In the genomic region with DNA sequence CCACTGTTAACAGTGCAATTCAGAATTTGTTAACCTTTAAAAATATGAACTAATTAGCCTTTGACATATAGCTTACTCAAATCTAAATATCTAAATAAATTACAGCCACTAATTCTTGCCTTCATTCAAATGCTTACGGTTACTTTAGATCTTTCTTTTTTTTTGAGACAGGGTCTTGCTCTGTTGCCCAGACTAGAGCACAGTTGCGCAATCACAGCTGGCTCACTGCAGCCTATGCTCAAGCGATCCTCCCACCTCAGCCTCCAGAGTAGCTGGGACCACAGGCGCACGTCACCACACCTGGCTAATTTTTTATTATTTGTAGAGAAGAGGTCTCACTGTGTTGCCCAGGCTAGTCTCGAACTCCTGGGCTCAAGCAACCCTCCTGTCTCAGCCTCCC, we compare ENCODE assay signal across 22 cellular contexts. TPM values are rescaled to one million over a fixed set of nuclear protein-coding genes. Genes with fewer than 3 reads are reported as not detected.
DNase-seq lines count a peak whose midpoint lies in the region; ATAC-seq, FAIRE-seq and TF ChIP-seq lines count a peak whose summit lies in the region.
"Had no signal": no experiment of that assay in that cellular context is flagged by ENCODE, and none has a peak within 500 bp of the region (broad histone marks: within the 10 kb centered on the region; RNA-seq: fewer than 3 reads in every experiment).

No MANE protein-coding gene starts in this region.

- dilution Hi-C loops in IMR-90 (cut with HindIII; ENCODE audit: low sequenced_read_pairs, unreplicated experiment), result no loop called here

- no peaks in the 10 kb centered on the region for H3K23me2 ChIP-seq in H1 (ENCODE audit: low read depth, low read length)

- H3K18ac ChIP-seq in IMR-90 (ENCODE audit: low read depth, low read length) (no peak overlapping the region), H1 (ENCODE audit: extremely low read depth, low read length) (no peak overlapping the region)

- H2AK5ac ChIP-seq in IMR-90 (ENCODE audit: low read depth, low read length) (no peak overlapping the region), H1 (ENCODE audit: low read depth, low read length) (no peak overlapping the region)

- no peak for TF ChIP-seq RAD21 in A549 (conservative IDR thresholded peaks at IDR 0.05 in 1 of 2, IDR thresholded peaks at IDR 0.05 in 1 of 2)
- TF ChIP-seq RAD21 in IMR-90 (IDR thresholded peaks at IDR 0.05; ENCODE audit: low read length), result no peak
- TF ChIP-seq RAD21 in H1 (IDR thresholded peaks at IDR 0.05 in 1 of 2, conservative IDR thresholded peaks at IDR 0.05 in 1 of 2; ENCODE audit: low read depth in 2 of 2, low read length in 2 of 2), result no peak

- H3K4me3 Mint-ChIP-seq in type B pancreatic cell, result no peak overlapping the region
- H3K4me3 Mint-ChIP-seq: CD4-positive, alpha-beta memory T cell; GM23338 had no signal

- H4K20me1 ChIP-seq in IMR-90 (ENCODE audit: insufficient read depth, low read length), result no peaks in the 10 kb centered on the region
- no peaks in the 10 kb centered on the region for H4K20me1 ChIP-seq in H1 (replicated peaks in 1 of 2; ENCODE audit: control insufficient read depth in 1 of 2, insufficient read depth in 2 of 2, low read length in 2 of 2)

- H3K27ac ChIP-seq in A549 (peak overlapping the region; percentile 78 to 89), IMR-90 (ENCODE audit: insufficient read depth, low read length) (no peak overlapping the region), H1 (ENCODE audit: low read depth, low read length) (no peak overlapping the region)

- no peak for FAIRE-seq in A549 (lab: Jason Lieb, UNC)
- FAIRE-seq in H1 (lab: Jason Lieb, UNC), result no peak
- FAIRE-seq: GM12891, GM18507, H54 had no signal

- no peaks in the 10 kb centered on the region for H3K9me1 ChIP-seq in IMR-90 (ENCODE audit: insufficient read depth, low read length)

- ATAC-seq in A549 (no peak), IMR-90 (ENCODE audit: low read depth) (no peak), HG02759 (IDR thresholded peaks at IDR 0.05; ENCODE audit: unreplicated experiment) (no peak)
- ATAC-seq: GM23338 had no signal

- no peaks in the 10 kb centered on the region; the same call in 1 of the 2 replicates for H3K27me3 ChIP-seq in IMR-90 (ENCODE audit: control insufficient read depth, insufficient read depth, low read length)
- H3K27me3 ChIP-seq in H1 (replicated peaks in 1 of 4; ENCODE audit: control insufficient read depth in 3 of 4, extremely low read depth in 1 of 4, insufficient read depth in 3 of 4, low read length in 3 of 4), result no peaks in the 10 kb centered on the region

- H4K5ac ChIP-seq in IMR-90 (ENCODE audit: low read depth, low read length), result no peak overlapping the region
- no peak overlapping the region for H4K5ac ChIP-seq in H1 (ENCODE audit: insufficient read length, low read depth, low read length)

- POLR2A ChIA-PET in A549 (lab: Yijun Ruan, JAX), result no interaction called here
- POLR2A ChIA-PET in IMR-90 (lab: Charles Lee; ENCODE audit: unreplicated experiment), result no interaction called here
- POLR2A ChIA-PET in H1 (lab: Charles Lee; ENCODE audit: partially characterized antibody), result no interaction called here

- WGBS in A549 (ENCODE audit: missing lambda C conversion rate), result 96% methylated on average over 6 of the region's 6 CpGs
- 71% methylated on average over 1 of the region's 6 CpGs; no CpG with 5 or more reads in 1 of the 2 experiments for WGBS in IMR-90 (ENCODE audit: extremely low coverage in 2 of 2, insufficient read length in 1 of 2), 2 experiments
- WGBS in H1 (ENCODE audit: extremely low coverage in 1 of 2, insufficient coverage in 1 of 2, insufficient read length in 1 of 2, insufficient replicate concordance in 2 of 2, low coverage in 1 of 2, low lambda C conversion rate in 2 of 2, missing lambda C conversion rate in 1 of 2), 2 experiments, result 94% methylated on average over 6 of the region's 6 CpGs; no CpG with 5 or more reads in 1 of the 2 experiments

- CTCF ChIA-PET in A549 (lab: Yijun Ruan, JAX), result interaction anchor here (0.7 to 7.2 kb wide), 6 partner anchors 8 to 77 kb away, joined by 3 to 57 read pairs (median 4); no protein-coding TSS in a partner anchor
- CTCF ChIA-PET in IMR-90 (lab: Yijun Ruan, JAX), result interaction anchor here (1.1 kb wide), 1 partner anchor 49 kb away, joined by 4 read pairs; no protein-coding TSS in a partner anchor
- CTCF ChIA-PET in H1 (lab: Charles Lee; ENCODE audit: partially characterized antibody), result interaction anchor here (0.6 to 2.2 kb wide), 6 partner anchors 22 to 58 kb away, joined by 3 to 13 read pairs (median 7); no protein-coding TSS in a partner anchor

- H4K8ac ChIP-seq in IMR-90 (ENCODE audit: low read depth in 2 of 2, low read length in 2 of 2) (no peak overlapping the region), H1 (ENCODE audit: extremely low read depth, insufficient read depth, low read length) (no peak overlapping the region)

- TF ChIP-seq POLR2A in A549 (IDR thresholded peaks at IDR 0.05; ENCODE audit: low read length) (no peak), IMR-90 (IDR thresholded peaks at IDR 0.05; ENCODE audit: low read depth, low read length) (no peak), H1 (IDR thresholded peaks at IDR 0.05; ENCODE audit: control extremely low read depth in 1 of 2, low read depth in 2 of 2, low read length in 2 of 2) (no peak)

- no peaks in the 10 kb centered on the region for H3K9me3 Mint-ChIP-seq in type B pancreatic cell
- H3K9me3 Mint-ChIP-seq: CD4-positive, alpha-beta memory T cell; GM23338 had no signal

- H3K4ac ChIP-seq in IMR-90 (ENCODE audit: low read depth, low read length), result no peak overlapping the region
- no peak overlapping the region for H3K4ac ChIP-seq in H1 (replicated peaks; ENCODE audit: insufficient read length, low read depth, low read length)

- H3K23ac ChIP-seq in IMR-90 (ENCODE audit: low read depth, low read length) (no peak overlapping the region), H1 (ENCODE audit: insufficient read length) (no peak overlapping the region)

- DNase-seq in A549 (ENCODE audit: low read depth in 1 of 2, low spot score in 1 of 2) (no peak), IMR-90 (no peak), H1 (ENCODE audit: low read depth in 1 of 2, low spot score in 2 of 2) (no peak), type B pancreatic cell (ENCODE audit: extremely low spot score, unreplicated experiment) (no peak)
- DNase-seq: 8988T; C1 segment of cervical spinal cord; Calu3; CD4-positive, alpha-beta memory T cell; COR-L47; DMS53; DMS79 treated with DMSO at 0.1 percent for 48 hours; GF-D8; HCEC 1CT had no signal

- no peak overlapping the region for H2BK20ac ChIP-seq in IMR-90 (ENCODE audit: low read depth, low read length)
- no peak overlapping the region for H2BK20ac ChIP-seq in H1 (ENCODE audit: low read length)

- no peaks in the 10 kb centered on the region for H3K27me3 Mint-ChIP-seq in type B pancreatic cell
- H3K27me3 Mint-ChIP-seq: CD4-positive, alpha-beta memory T cell had no signal

- H3K14ac ChIP-seq in IMR-90 (replicated peaks; ENCODE audit: low read depth, low read length) (no peak overlapping the region), H1 (ENCODE audit: insufficient read length) (no peak overlapping the region)

- H2BK120ac ChIP-seq in IMR-90 (ENCODE audit: low read depth, low read length) (no peak overlapping the region), H1 (replicated peaks; ENCODE audit: low read depth, low read length) (no peak overlapping the region)

- H2AK9ac ChIP-seq in IMR-90 (replicated peaks; ENCODE audit: low read depth, low read length, poor library complexity), result no peak overlapping the region

- H3K79me2 ChIP-seq in H1 (ENCODE audit: control insufficient read depth in 1 of 2, insufficient read depth in 2 of 2, low read length in 2 of 2), result no peaks in the 10 kb centered on the region

- H2BK15ac ChIP-seq in IMR-90 (ENCODE audit: low read depth, low read length) (no peak overlapping the region), H1 (ENCODE audit: low read length) (no peak overlapping the region)

- no peak overlapping the region for H3K27ac Mint-ChIP-seq in type B pancreatic cell
- H3K27ac Mint-ChIP-seq: GM23338 had no signal

- in situ Hi-C loops in IMR-90 (cut with MboI; ENCODE audit: low sequenced_read_pairs), result no loop called here

- TF ChIP-seq CTCF in A549 (IDR thresholded peaks at IDR 0.05) (no peak), IMR-90 (conservative IDR thresholded peaks at IDR 0.05; ENCODE audit: low read depth, low read length) (no peak), H1 (IDR thresholded peaks at IDR 0.05; ENCODE audit: control extremely low read depth in 1 of 3, insufficient read depth in 1 of 3, low read depth in 1 of 3, low read length in 3 of 3) (no peak), type B pancreatic cell (conservative IDR thresholded peaks at IDR 0.05) (no peak)

- H2AFZ ChIP-seq in IMR-90 (replicated peaks; ENCODE audit: low read length, poor library complexity) (no peak overlapping the region), H1 (ENCODE audit: low read length) (no peak overlapping the region)
- H2AFZ ChIP-seq: GM23338 had no signal

- H4K91ac ChIP-seq in IMR-90 (ENCODE audit: insufficient read depth, low read depth, low read length), result no peak overlapping the region
- H4K91ac ChIP-seq in H1 (replicated peaks; ENCODE audit: insufficient read length, low read length), result no peak overlapping the region

- BruUV-seq in IMR-90 (replicated peaks; lab: Mats Ljungman, UMichigan), result no TSS peak

- no peak overlapping the region for H2BK12ac ChIP-seq in H1 (ENCODE audit: low read depth, low read length)

- intact Hi-C loops in IMR-90 (cut with micrococcal nuclease), result no loop called here

- no peak overlapping the region for H3K4me3 ChIP-seq in A549
- no peak overlapping the region for H3K4me3 ChIP-seq in IMR-90 (ENCODE audit: insufficient read depth, low read depth, low read length)
- H3K4me3 ChIP-seq in H1 (ENCODE audit: extremely low read depth in 1 of 4, insufficient read depth in 2 of 4, low read depth in 3 of 4, low read length in 4 of 4), result no peak overlapping the region
- H3K4me3 ChIP-seq: GM23338 had no signal

- peaks cover 6% of the 10 kb centered on the region for H3K36me3 ChIP-seq in IMR-90 (ENCODE audit: control insufficient read depth, insufficient read depth, low read length)
- no peaks in the 10 kb centered on the region for H3K36me3 ChIP-seq in H1 (ENCODE audit: control insufficient read depth in 2 of 4, insufficient read depth in 4 of 4, low read length in 3 of 4)

- no peaks in the 10 kb centered on the region for H3K4me1 Mint-ChIP-seq in type B pancreatic cell (ENCODE audit: unreplicated experiment)
- H3K4me1 Mint-ChIP-seq: CD4-positive, alpha-beta memory T cell; GM23338 had no signal

- peaks cover 15% of the 10 kb centered on the region for H3K36me3 Mint-ChIP-seq in type B pancreatic cell

- H3K9ac ChIP-seq in IMR-90 (ENCODE audit: low read depth, low read length), result no peak overlapping the region
- H3K9ac ChIP-seq in H1 (replicated peaks in 1 of 4; ENCODE audit: extremely low read depth in 1 of 4, low read depth in 3 of 4, low read length in 3 of 4), result no peak overlapping the region

- H3K4me1 ChIP-seq in A549, result peaks cover 78% of the 10 kb centered on the region
- H3K4me1 ChIP-seq in IMR-90 (ENCODE audit: control insufficient read depth, insufficient read depth, low read length), result peaks cover 5% of the 10 kb centered on the region; the same call in 1 of the 2 replicates
- H3K4me1 ChIP-seq in H1 (replicated peaks in 1 of 4; ENCODE audit: control insufficient read depth in 3 of 4, insufficient read depth in 4 of 4, low read length in 3 of 4), result no peaks in the 10 kb centered on the region

- no peak overlapping the region for H2BK5ac ChIP-seq in IMR-90 (ENCODE audit: low read depth, low read length, poor library complexity, severe bottlenecking)
- no peak overlapping the region for H2BK5ac ChIP-seq in H1 (ENCODE audit: low read depth, low read length)

- H3K9me3 ChIP-seq in A549 (no peaks in the 10 kb centered on the region), IMR-90 (ENCODE audit: control insufficient read depth, insufficient read depth, low read length) (no peaks in the 10 kb centered on the region), H1 (ENCODE audit: insufficient read depth in 2 of 2, low read depth in 1 of 2, low read length in 1 of 2) (no peaks in the 10 kb centered on the region)

- H3K79me1 ChIP-seq in IMR-90 (ENCODE audit: low read depth in 1 of 2, low read length in 2 of 2) (no peaks in the 10 kb centered on the region; a peak in 1 of 4 replicates), H1 (ENCODE audit: low read depth, low read length) (no peaks in the 10 kb centered on the region)

- no peak for TF ChIP-seq EP300 in A549 (IDR thresholded peaks at IDR 0.05)
- TF ChIP-seq EP300 in H1 (IDR thresholded peaks at IDR 0.05; ENCODE audit: borderline replicate concordance in 1 of 2, low read depth in 2 of 2, low read length in 2 of 2), result no peak

- H3K4me2 ChIP-seq in A549, result no peak overlapping the region; the same call in 1 of the 3 replicates
- H3K4me2 ChIP-seq in IMR-90 (ENCODE audit: low read depth, low read length), result no peak overlapping the region
- no peak overlapping the region for H3K4me2 ChIP-seq in H1 (ENCODE audit: insufficient read depth in 1 of 2, low read depth in 2 of 2, low read length in 2 of 2)
- H3K4me2 ChIP-seq: GM23338 had no signal

- no peak overlapping the region for H3K56ac ChIP-seq in IMR-90 (ENCODE audit: extremely low read depth, insufficient read depth, low read length)
- H3K56ac ChIP-seq in H1 (replicated peaks; ENCODE audit: insufficient read length, low read depth, low read length), result no peak overlapping the region

RNA-seq across cellular contexts. Expression of a gene that starts 31.0 kb away (rescaled TPM):
- 28.1 and 49.2 TPM in 2 replicates for polyA plus RNA-seq in A549 (2011; rRNA removed)
- 5.3 and 6.4 TPM in 2 replicates for polyA plus RNA-seq in A549 (2012; cell fraction: cytosol; rRNA removed)
- 5.9 and 7.0 TPM in 2 replicates for polyA plus RNA-seq in A549 (2012; cell fraction: nucleus; rRNA removed)
- 18.7 to 28.6 TPM (median 24.8 TPM) in 3 replicates for polyA plus RNA-seq in A549 (2017; fragmentation: RNase III; extraction: RNeasy Plus Mini Kit Qiagen cat#74134 plus additional on column Dnase treatment)
- polyA minus RNA-seq in A549 (2011; rRNA and poly(A)+ RNA removed), result 23.4 and 35.7 TPM in 2 replicates
- not detected in 2 replicates for total RNA-seq in IMR-90 (2012; rRNA removed)
- 0.03 TPM in 2 replicates for polyA plus RNA-seq in IMR-90 (2012; rRNA removed)
- 0.01 TPM in 1 of 2 replicates, not detected in the other for polyA plus RNA-seq in IMR-90 (2012; cell fraction: cytosol; rRNA removed)
- 0.02 and 0.08 TPM in 2 replicates for polyA plus RNA-seq in IMR-90 (2012; cell fraction: nucleus; rRNA removed; ENCODE audit: low replicate concordance)
- total RNA-seq in H1 (2021; fragmentation: NEBNext Ultra II Directional; extraction: Animal tissue kit (Norgen Biotek cat#: 25700)), result not detected in 2 replicates
- 0.02 TPM in 1 of 2 replicates, not detected in the other for polyA plus RNA-seq in H1 (2011; rRNA removed)
- polyA plus RNA-seq in H1 (2011; cell fraction: cytosol; rRNA removed), result not detected
- not detected for polyA plus RNA-seq in H1 (2011; cell fraction: nucleus; rRNA removed)
- polyA plus RNA-seq in H1 (2012, experiment 1 of 2), result not detected in 4 replicates
- polyA plus RNA-seq in H1 (2012, experiment 2 of 2), result not detected
- not detected for polyA plus RNA-seq in H1 (2013, experiment 1 of 2)
- polyA plus RNA-seq in H1 (2013, experiment 2 of 2), result not detected
- not detected in 2 replicates for polyA minus RNA-seq in H1 (2011; rRNA and poly(A)+ RNA removed)
- polyA minus RNA-seq in H1 (2011; cell fraction: cytosol; rRNA and poly(A)+ RNA removed), result not detected
- not detected for polyA minus RNA-seq in H1 (2011; cell fraction: nucleus; rRNA and poly(A)+ RNA removed)
- 4.7 and 4.9 TPM in 2 replicates for total RNA-seq in type B pancreatic cell (ENCODE audit: low replicate concordance)
- total RNA-seq: A673; CD4-positive, alpha-beta memory T cell; Daoy; G401; GM23338 had no signal
- polyA plus RNA-seq: BJ, GM23338 had no signal

RNA-seq across cellular contexts. Expression of a gene that starts 48.1 kb away (rescaled TPM):
- polyA plus RNA-seq in A549 (2011; rRNA removed), result 0.14 and 0.28 TPM in 2 replicates
- 0.06 TPM in 1 of 2 replicates, not detected in the other for polyA plus RNA-seq in A549 (2012; cell fraction: cytosol; rRNA removed)
- polyA plus RNA-seq in A549 (2012; cell fraction: nucleus; rRNA removed), result 0.11 and 0.26 TPM in 2 replicates
- polyA plus RNA-seq in A549 (2017; fragmentation: RNase III; extraction: RNeasy Plus Mini Kit Qiagen cat#74134 plus additional on column Dnase treatment), result 0.10 to 0.17 TPM (median 0.11 TPM) in 3 replicates
- 0.29 TPM in 1 of 2 replicates, not detected in the other for polyA minus RNA-seq in A549 (2011; rRNA and poly(A)+ RNA removed)
- total RNA-seq in IMR-90 (2012; rRNA removed), result not detected in 2 replicates
- polyA plus RNA-seq in IMR-90 (2012; rRNA removed), result not detected in 2 replicates
- polyA plus RNA-seq in IMR-90 (2012; cell fraction: cytosol; rRNA removed), result not detected in 2 replicates
- polyA plus RNA-seq in IMR-90 (2012; cell fraction: nucleus; rRNA removed; ENCODE audit: low replicate concordance), result 0.07 and 0.15 TPM in 2 replicates
- not detected in 2 replicates for total RNA-seq in H1 (2021; fragmentation: NEBNext Ultra II Directional; extraction: Animal tissue kit (Norgen Biotek cat#: 25700))
- polyA plus RNA-seq in H1 (2011; rRNA removed), result not detected in 2 replicates
- not detected for polyA plus RNA-seq in H1 (2011; cell fraction: cytosol; rRNA removed)
- polyA plus RNA-seq in H1 (2011; cell fraction: nucleus; rRNA removed), result not detected
- not detected in 4 replicates for polyA plus RNA-seq in H1 (2012, experiment 1 of 2)
- polyA plus RNA-seq in H1 (2012, experiment 2 of 2), result not detected
- not detected for polyA plus RNA-seq in H1 (2013, experiment 1 of 2)
- not detected for polyA plus RNA-seq in H1 (2013, experiment 2 of 2)
- polyA minus RNA-seq in H1 (2011; rRNA and poly(A)+ RNA removed), result not detected in 2 replicates
- polyA minus RNA-seq in H1 (2011; cell fraction: cytosol; rRNA and poly(A)+ RNA removed), result not detected
- not detected for polyA minus RNA-seq in H1 (2011; cell fraction: nucleus; rRNA and poly(A)+ RNA removed)
- total RNA-seq in type B pancreatic cell (ENCODE audit: low replicate concordance), result 3.4 TPM in 1 of 2 replicates, not detected in the other
- total RNA-seq: A673; CD4-positive, alpha-beta memory T cell; Daoy; G401; GM23338 had no signal
- polyA plus RNA-seq: CD4-positive, alpha-beta memory T cell; GM23338 had no signal

RNA-seq across cellular contexts. Expression of a gene that starts 48.8 kb away (rescaled TPM):
- polyA plus RNA-seq in A549 (2011; rRNA removed) (91.1 and 98.2 TPM in 2 replicates), A549 (2017; fragmentation: RNase III; extraction: RNeasy Plus Mini Kit Qiagen cat#74134 plus additional on column Dnase treatment) (71.1 to 75.7 TPM (median 72.8 TPM) in 3 replicates), IMR-90 (2012; rRNA removed) (13.6 and 17.5 TPM in 2 replicates), H1 (2011; rRNA removed) (0.77 and 1.4 TPM in 2 replicates)
- polyA plus RNA-seq in A549 (2012; cell fraction: cytosol; rRNA removed), result 17.0 and 17.4 TPM in 2 replicates
- 13.0 and 17.9 TPM in 2 replicates for polyA plus RNA-seq in A549 (2012; cell fraction: nucleus; rRNA removed)
- polyA minus RNA-seq in A549 (2011; rRNA and poly(A)+ RNA removed), result 49.6 and 56.1 TPM in 2 replicates
- total RNA-seq in IMR-90 (2012; rRNA removed) (33.1 and 34.2 TPM in 2 replicates), type B pancreatic cell (ENCODE audit: low replicate concordance) (18.1 and 28.8 TPM in 2 replicates)
- 3.7 and 4.5 TPM in 2 replicates for polyA plus RNA-seq in IMR-90 (2012; cell fraction: cytosol; rRNA removed)
- 4.6 and 29.1 TPM in 2 replicates for polyA plus RNA-seq in IMR-90 (2012; cell fraction: nucleus; rRNA removed; ENCODE audit: low replicate concordance)
- 1.9 and 2.5 TPM in 2 replicates for total RNA-seq in H1 (2021; fragmentation: NEBNext Ultra II Directional; extraction: Animal tissue kit (Norgen Biotek cat#: 25700))
- polyA plus RNA-seq in H1 (2011; cell fraction: cytosol; rRNA removed), result 1.5 TPM
- polyA plus RNA-seq in H1 (2011; cell fraction: nucleus; rRNA removed), result 2.2 TPM
- 1.7 to 2.4 TPM (median 1.9 TPM) in 4 replicates for polyA plus RNA-seq in H1 (2012, experiment 1 of 2)
- 0.20 TPM for polyA plus RNA-seq in H1 (2012, experiment 2 of 2)
- polyA plus RNA-seq in H1 (2013, experiment 1 of 2), result 1.9 TPM
- polyA plus RNA-seq in H1 (2013, experiment 2 of 2), result 1.7 TPM
- polyA minus RNA-seq in H1 (2011; rRNA and poly(A)+ RNA removed), result 1.4 and 2.3 TPM in 2 replicates
- 1.2 TPM for polyA minus RNA-seq in H1 (2011; cell fraction: cytosol; rRNA and poly(A)+ RNA removed)
- 3.2 TPM for polyA minus RNA-seq in H1 (2011; cell fraction: nucleus; rRNA and poly(A)+ RNA removed)

Comparison
In these comparisons a context has a peak if more than half of its experiments do, and no peak if none do; other contexts are left out.
1. H3K27ac ChIP-seq: peak in A549 (2 of 2); none in IMR-90 (single experiment) and H1 (single experiment).